In genomic region chr10:112643600-112643999, GRCh38 we compare ENCODE assay signal across 1 cellular context.
A peak's percentile ranks its signal among the peaks of the same experiment; 100 is the strongest.
TF ChIP-seq lines count a peak whose summit lies in the region.

No MANE protein-coding gene starts in this region.

TF ChIP-seq in HepG2, 621 proteins besides CTCF, POLR2A, EP300 and RAD21 (continued from another document and continues in another):
- TF ChIP-seq, protein P1, sequence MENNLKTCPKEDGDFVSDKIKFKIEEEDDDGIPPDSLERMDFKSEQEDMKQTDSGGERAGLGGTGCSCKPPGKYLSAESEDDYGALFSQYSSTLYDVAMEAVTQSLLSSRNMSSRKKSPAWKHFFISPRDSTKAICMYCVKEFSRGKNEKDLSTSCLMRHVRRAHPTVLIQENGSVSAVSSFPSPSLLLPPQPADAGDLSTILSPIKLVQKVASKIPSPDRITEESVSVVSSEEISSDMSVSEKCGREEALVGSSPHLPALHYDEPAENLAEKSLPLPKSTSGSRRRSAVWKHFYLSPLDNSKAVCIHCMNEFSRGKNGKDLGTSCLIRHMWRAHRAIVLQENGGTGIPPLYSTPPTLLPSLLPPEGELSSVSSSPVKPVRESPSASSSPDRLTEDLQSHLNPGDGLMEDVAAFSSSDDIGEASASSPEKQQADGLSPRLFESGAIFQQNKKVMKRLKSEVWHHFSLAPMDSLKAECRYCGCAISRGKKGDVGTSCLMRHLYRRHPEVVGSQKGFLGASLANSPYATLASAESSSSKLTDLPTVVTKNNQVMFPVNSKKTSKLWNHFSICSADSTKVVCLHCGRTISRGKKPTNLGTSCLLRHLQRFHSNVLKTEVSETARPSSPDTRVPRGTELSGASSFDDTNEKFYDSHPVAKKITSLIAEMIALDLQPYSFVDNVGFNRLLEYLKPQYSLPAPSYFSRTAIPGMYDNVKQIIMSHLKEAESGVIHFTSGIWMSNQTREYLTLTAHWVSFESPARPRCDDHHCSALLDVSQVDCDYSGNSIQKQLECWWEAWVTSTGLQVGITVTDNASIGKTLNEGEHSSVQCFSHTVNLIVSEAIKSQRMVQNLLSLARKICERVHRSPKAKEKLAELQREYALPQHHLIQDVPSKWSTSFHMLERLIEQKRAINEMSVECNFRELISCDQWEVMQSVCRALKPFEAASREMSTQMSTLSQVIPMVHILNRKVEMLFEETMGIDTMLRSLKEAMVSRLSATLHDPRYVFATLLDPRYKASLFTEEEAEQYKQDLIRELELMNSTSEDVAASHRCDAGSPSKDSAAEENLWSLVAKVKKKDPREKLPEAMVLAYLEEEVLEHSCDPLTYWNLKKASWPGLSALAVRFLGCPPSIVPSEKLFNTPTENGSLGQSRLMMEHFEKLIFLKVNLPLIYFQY (CRISPR knock-in tag; IDR thresholded peaks at IDR 0.05; ENCODE audit: borderline replicate concordance), result peak; percentile 31; the same call in 1 of the 2 replicates
- TF ChIP-seq SALL2 (CRISPR knock-in tag; IDR thresholded peaks at IDR 0.05) (no peak), SRY (CRISPR knock-in tag; IDR thresholded peaks at IDR 0.05) (no peak), RARA (CRISPR knock-in tag; IDR thresholded peaks at IDR 0.05) (peak; percentile 85), KAT8 (CRISPR knock-in tag; IDR thresholded peaks at IDR 0.05) (peak; percentile 82), MXD4 (CRISPR knock-in tag; IDR thresholded peaks at IDR 0.05) (no peak), PRPF4 (IDR thresholded peaks at IDR 0.05; ENCODE audit: low read depth, low read length, poor library complexity, severe bottlenecking) (no peak), KMT2A (CRISPR knock-in tag; IDR thresholded peaks at IDR 0.05) (no peak), SMARCE1 (IDR thresholded peaks at IDR 0.05; ENCODE audit: borderline replicate concordance) (no peak), ZNF557 (CRISPR knock-in tag; IDR thresholded peaks at IDR 0.05) (no peak), HDAC1 (CRISPR knock-in tag; IDR thresholded peaks at IDR 0.05) (no peak), ZBTB44 (CRISPR knock-in tag; IDR thresholded peaks at IDR 0.05) (no peak), KDM2A (CRISPR knock-in tag; IDR thresholded peaks at IDR 0.05; ENCODE audit: borderline replicate concordance, low read depth) (no peak), DDIT3 (CRISPR knock-in tag; IDR thresholded peaks at IDR 0.05) (no peak; the same call in 1 of the 2 replicates), ZBTB7A (CRISPR knock-in tag; IDR thresholded peaks at IDR 0.05) (no peak), NR1H2 (CRISPR knock-in tag; IDR thresholded peaks at IDR 0.05; ENCODE audit: borderline replicate concordance, low read depth) (no peak), ADNP (CRISPR knock-in tag; IDR thresholded peaks at IDR 0.05) (no peak), TAF1 (CRISPR knock-in tag; IDR thresholded peaks at IDR 0.05) (no peak), TEAD2 (CRISPR knock-in tag; IDR thresholded peaks at IDR 0.05) (no peak), NCOA2 (CRISPR knock-in tag; IDR thresholded peaks at IDR 0.05) (peak; percentile 94), ZNF792 (CRISPR knock-in tag; IDR thresholded peaks at IDR 0.05) (peak; percentile 45; the same call in 1 of the 2 replicates), REPIN1 (CRISPR knock-in tag; IDR thresholded peaks at IDR 0.05; ENCODE audit: borderline replicate concordance, low read depth) (no peak), SMAD3 (CRISPR knock-in tag; IDR thresholded peaks at IDR 0.05) (peak; percentile 93), ZNF274 (CRISPR knock-in tag; IDR thresholded peaks at IDR 0.05) (no peak), ZNF446 (CRISPR knock-in tag; IDR thresholded peaks at IDR 0.05) (no peak), ZNF556 (CRISPR knock-in tag; IDR thresholded peaks at IDR 0.05; ENCODE audit: borderline replicate concordance) (no peak), SKI (IDR thresholded peaks at IDR 0.05; ENCODE audit: partially characterized antibody) (peak; percentile 67), DMAP1 (CRISPR knock-in tag; IDR thresholded peaks at IDR 0.05) (no peak), NR3C1 (CRISPR knock-in tag; IDR thresholded peaks at IDR 0.05) (no peak), TRIM24 (CRISPR knock-in tag; IDR thresholded peaks at IDR 0.05) (peak; percentile 86; the same call in 1 of the 2 replicates), GPN1 (CRISPR knock-in tag; IDR thresholded peaks at IDR 0.05; ENCODE audit: borderline replicate concordance) (no peak), ZNF335 (CRISPR knock-in tag; IDR thresholded peaks at IDR 0.05) (no peak), CREM (IDR thresholded peaks at IDR 0.05) (peak; percentile 74; the same call in 1 of the 2 replicates), CREM (CRISPR knock-in tag; IDR thresholded peaks at IDR 0.05) (no peak), ZSCAN29 (CRISPR knock-in tag; conservative IDR thresholded peaks at IDR 0.05) (no peak), ZNF790 (CRISPR knock-in tag; IDR thresholded peaks at IDR 0.05; ENCODE audit: borderline replicate concordance) (no peak), ZNF484 (CRISPR knock-in tag; IDR thresholded peaks at IDR 0.05; ENCODE audit: borderline replicate concordance, low read depth) (no peak), ZNF569 (CRISPR knock-in tag; IDR thresholded peaks at IDR 0.05; ENCODE audit: borderline replicate concordance) (no peak), ZNF24 (IDR thresholded peaks at IDR 0.05) (0 out of 2 replicates have a peak, but pooled peaks have one; percentile 38), EED (CRISPR knock-in tag; IDR thresholded peaks at IDR 0.05) (no peak), BCL6 (CRISPR knock-in tag; IDR thresholded peaks at IDR 0.05) (peak; percentile 97), RNF219 (CRISPR knock-in tag; IDR thresholded peaks at IDR 0.05) (0 out of 2 replicates have a peak, but pooled peaks have one; percentile 42), SCMH1 (CRISPR knock-in tag; IDR thresholded peaks at IDR 0.05; ENCODE audit: borderline replicate concordance) (no peak), ZNF839 (CRISPR knock-in tag; IDR thresholded peaks at IDR 0.05; ENCODE audit: borderline replicate concordance) (no peak), ZNF207 (IDR thresholded peaks at IDR 0.05; ENCODE audit: borderline replicate concordance) (no peak), SRF (IDR thresholded peaks at IDR 0.05; ENCODE audit: low read depth, low read length) (peak; percentile 94), CHD4 (IDR thresholded peaks at IDR 0.05; ENCODE audit: borderline replicate concordance, low read length) (no peak; the same call in 1 of the 2 replicates), ZC3H13 (CRISPR knock-in tag; IDR thresholded peaks at IDR 0.05) (no peak), ZNF644 (CRISPR knock-in tag; IDR thresholded peaks at IDR 0.05; ENCODE audit: low read depth) (peak; percentile 88), DNMT1 (CRISPR knock-in tag; IDR thresholded peaks at IDR 0.05) (no peak), ZNF317 (CRISPR knock-in tag; IDR thresholded peaks at IDR 0.05) (no peak), FOXJ3 (CRISPR knock-in tag; IDR thresholded peaks at IDR 0.05; ENCODE audit: borderline replicate concordance) (peak; percentile 98), ZNF143 (CRISPR knock-in tag; IDR thresholded peaks at IDR 0.05) (no peak), KDM1A (CRISPR knock-in tag; IDR thresholded peaks at IDR 0.05) (peak; percentile 49; the same call in 1 of the 2 replicates), ZNF329 (CRISPR knock-in tag; IDR thresholded peaks at IDR 0.05; ENCODE audit: low read depth) (no peak), ZNF816 (CRISPR knock-in tag; IDR thresholded peaks at IDR 0.05; ENCODE audit: borderline replicate concordance) (no peak)
- TF ChIP-seq, protein P2, sequence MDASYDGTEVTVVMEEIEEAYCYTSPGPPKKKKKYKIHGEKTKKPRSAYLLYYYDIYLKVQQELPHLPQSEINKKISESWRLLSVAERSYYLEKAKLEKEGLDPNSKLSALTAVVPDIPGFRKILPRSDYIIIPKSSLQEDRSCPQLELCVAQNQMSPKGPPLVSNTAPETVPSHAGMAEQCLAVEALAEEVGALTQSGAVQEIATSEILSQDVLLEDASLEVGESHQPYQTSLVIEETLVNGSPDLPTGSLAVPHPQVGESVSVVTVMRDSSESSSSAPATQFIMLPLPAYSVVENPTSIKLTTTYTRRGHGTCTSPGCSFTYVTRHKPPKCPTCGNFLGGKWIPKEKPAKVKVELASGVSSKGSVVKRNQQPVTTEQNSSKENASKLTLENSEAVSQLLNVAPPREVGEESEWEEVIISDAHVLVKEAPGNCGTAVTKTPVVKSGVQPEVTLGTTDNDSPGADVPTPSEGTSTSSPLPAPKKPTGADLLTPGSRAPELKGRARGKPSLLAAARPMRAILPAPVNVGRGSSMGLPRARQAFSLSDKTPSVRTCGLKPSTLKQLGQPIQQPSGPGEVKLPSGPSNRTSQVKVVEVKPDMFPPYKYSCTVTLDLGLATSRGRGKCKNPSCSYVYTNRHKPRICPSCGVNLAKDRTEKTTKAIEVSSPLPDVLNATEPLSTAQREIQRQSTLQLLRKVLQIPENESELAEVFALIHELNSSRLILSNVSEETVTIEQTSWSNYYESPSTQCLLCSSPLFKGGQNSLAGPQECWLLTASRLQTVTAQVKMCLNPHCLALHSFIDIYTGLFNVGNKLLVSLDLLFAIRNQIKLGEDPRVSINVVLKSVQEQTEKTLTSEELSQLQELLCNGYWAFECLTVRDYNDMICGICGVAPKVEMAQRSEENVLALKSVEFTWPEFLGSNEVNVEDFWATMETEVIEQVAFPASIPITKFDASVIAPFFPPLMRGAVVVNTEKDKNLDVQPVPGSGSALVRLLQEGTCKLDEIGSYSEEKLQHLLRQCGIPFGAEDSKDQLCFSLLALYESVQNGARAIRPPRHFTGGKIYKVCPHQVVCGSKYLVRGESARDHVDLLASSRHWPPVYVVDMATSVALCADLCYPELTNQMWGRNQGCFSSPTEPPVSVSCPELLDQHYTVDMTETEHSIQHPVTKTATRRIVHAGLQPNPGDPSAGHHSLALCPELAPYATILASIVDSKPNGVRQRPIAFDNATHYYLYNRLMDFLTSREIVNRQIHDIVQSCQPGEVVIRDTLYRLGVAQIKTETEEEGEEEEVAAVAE (CRISPR knock-in tag; IDR thresholded peaks at IDR 0.05; ENCODE audit: borderline replicate concordance), result 0 out of 2 replicates have a peak, but pooled peaks have one; percentile 36
- TF ChIP-seq, protein P3, sequence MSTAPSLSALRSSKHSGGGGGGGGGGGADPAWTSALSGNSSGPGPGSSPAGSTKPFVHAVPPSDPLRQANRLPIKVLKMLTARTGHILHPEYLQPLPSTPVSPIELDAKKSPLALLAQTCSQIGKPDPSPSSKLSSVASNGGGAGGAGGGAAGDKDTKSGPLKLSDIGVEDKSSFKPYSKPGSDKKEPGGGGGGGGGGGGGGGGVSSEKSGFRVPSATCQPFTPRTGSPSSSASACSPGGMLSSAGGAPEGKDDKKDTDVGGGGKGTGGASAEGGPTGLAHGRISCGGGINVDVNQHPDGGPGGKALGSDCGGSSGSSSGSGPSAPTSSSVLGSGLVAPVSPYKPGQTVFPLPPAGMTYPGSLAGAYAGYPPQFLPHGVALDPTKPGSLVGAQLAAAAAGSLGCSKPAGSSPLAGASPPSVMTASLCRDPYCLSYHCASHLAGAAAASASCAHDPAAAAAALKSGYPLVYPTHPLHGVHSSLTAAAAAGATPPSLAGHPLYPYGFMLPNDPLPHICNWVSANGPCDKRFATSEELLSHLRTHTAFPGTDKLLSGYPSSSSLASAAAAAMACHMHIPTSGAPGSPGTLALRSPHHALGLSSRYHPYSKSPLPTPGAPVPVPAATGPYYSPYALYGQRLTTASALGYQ (CRISPR knock-in tag; IDR thresholded peaks at IDR 0.05), result peak; percentile 69; the same call in 1 of the 2 replicates
- TF ChIP-seq, protein P4, sequence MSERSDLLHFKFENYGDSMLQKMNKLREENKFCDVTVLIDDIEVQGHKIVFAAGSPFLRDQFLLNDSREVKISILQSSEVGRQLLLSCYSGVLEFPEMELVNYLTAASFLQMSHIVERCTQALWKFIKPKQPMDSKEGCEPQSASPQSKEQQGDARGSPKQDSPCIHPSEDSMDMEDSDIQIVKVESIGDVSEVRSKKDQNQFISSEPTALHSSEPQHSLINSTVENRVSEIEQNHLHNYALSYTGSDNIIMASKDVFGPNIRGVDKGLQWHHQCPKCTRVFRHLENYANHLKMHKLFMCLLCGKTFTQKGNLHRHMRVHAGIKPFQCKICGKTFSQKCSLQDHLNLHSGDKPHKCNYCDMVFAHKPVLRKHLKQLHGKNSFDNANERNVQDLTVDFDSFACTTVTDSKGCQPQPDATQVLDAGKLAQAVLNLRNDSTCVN (CRISPR knock-in tag; IDR thresholded peaks at IDR 0.05; ENCODE audit: borderline replicate concordance), result no peak
